In the genomic region with DNA sequence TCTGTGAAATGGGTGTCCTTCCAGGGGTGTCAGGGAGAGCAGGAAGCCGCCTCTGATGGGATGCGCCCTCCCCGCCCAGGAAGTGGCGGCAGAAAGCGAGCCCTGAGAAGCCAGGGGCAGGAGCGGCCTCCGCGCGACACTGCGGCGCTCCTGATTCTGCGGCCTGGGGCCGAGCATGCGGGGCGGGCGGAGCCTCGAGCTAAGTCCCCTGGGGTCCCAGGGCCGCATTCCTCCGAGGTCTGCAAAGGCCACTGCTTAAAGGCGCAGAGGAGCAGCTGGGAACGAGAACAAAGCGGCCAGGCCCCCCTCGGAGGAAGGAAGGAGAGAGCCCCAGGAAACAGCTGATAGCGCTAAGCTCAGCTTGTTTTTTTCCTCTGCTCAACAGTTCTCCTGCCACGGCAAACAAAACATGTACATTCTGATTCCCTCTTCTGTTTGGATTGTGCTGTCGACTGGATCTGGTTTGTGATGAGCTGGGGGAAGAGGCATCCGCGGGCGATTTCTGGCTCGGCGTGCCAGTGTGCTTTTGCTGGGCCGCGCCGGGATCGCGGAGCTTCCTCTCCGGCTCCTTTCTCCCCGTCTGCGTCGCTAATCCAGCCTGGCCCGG, we compare ENCODE assay signal across 8 cellular contexts. TPM values are rescaled to one million over a fixed set of nuclear protein-coding genes. Genes with fewer than 3 reads are reported as not detected.
DNase-seq lines count a peak whose midpoint lies in the region; ATAC-seq and TF ChIP-seq lines count a peak whose summit lies in the region.

No MANE protein-coding gene starts in this region.

- H3K36me3 Mint-ChIP-seq in activated naive CD4-positive, alpha-beta T cell treated with anti-CD3 and anti-CD28 coated beads, Interleukin-2, amount 10 ng/mL, durations not matched to agents 7 days and 5 days = no peaks in the 10 kb centered on the region

- H4K20me1 ChIP-seq in MM.1S (ENCODE audit: insufficient read depth, low read length) = no peaks in the 10 kb centered on the region
- H4K20me1 ChIP-seq in osteoblast (ENCODE audit: insufficient read depth, low read length) = no peaks in the 10 kb centered on the region

- peak overlapping the region; percentile 96 for H3K27ac Mint-ChIP-seq in activated naive CD4-positive, alpha-beta T cell treated with anti-CD3 and anti-CD28 coated beads, Interleukin-2, amount 10 ng/mL, durations not matched to agents 7 days and 5 days

- H3F3A ChIP-seq in MM.1S (ENCODE audit: insufficient read depth, low read length) = peaks cover 9% of the 10 kb centered on the region; the same call in 1 of the 2 replicates

- H3K27me3 Mint-ChIP-seq in activated naive CD4-positive, alpha-beta T cell treated with anti-CD3 and anti-CD28 coated beads, Interleukin-2, amount 10 ng/mL, durations not matched to agents 7 days and 5 days = peaks cover 5% of the 10 kb centered on the region

- H3K27me3 ChIP-seq in MM.1S (replicated peaks; ENCODE audit: insufficient read depth, low read length) (no peaks in the 10 kb centered on the region), osteoblast (ENCODE audit: insufficient read depth, low read length) (no peaks in the 10 kb centered on the region)

- CTCF ChIA-PET in activated naive CD4-positive, alpha-beta T cell treated with anti-CD3 and anti-CD28 coated beads, Interleukin-2, amount 10 ng/mL, durations not matched to agents 7 days and 5 days (lab: Charles Lee) = interaction anchor here (0.6 to 1.6 kb wide), 7 partner anchors 10 to 350 kb away, joined by 3 to 10 read pairs (median 4); a partner anchor contains a TSS

- intact Hi-C loops in cardiac septum (cut with DNase I) = no loop called here

- H3K36me3 ChIP-seq in MM.1S (replicated peaks; ENCODE audit: insufficient read depth, low read length) (no peaks in the 10 kb centered on the region), osteoblast (ENCODE audit: insufficient read depth, low read length) (no peaks in the 10 kb centered on the region)

- H3K4me2 ChIP-seq in MM.1S (ENCODE audit: low read depth, low read length) = peak overlapping the region; percentile 68
- peak overlapping the region; percentile 87 for H3K4me2 ChIP-seq in osteoblast (ENCODE audit: insufficient read depth, low read length)

- H3K9ac ChIP-seq in MM.1S (ENCODE audit: low read length) = no peak overlapping the region

- H3K9me3 ChIP-seq in MM.1S (replicated peaks; ENCODE audit: insufficient read depth, low read length) (no peaks in the 10 kb centered on the region), osteoblast (ENCODE audit: low read depth, low read length) (no peaks in the 10 kb centered on the region)

- H3K79me2 ChIP-seq in MM.1S (ENCODE audit: low read length) = no peaks in the 10 kb centered on the region
- no peaks in the 10 kb centered on the region for H3K79me2 ChIP-seq in osteoblast (ENCODE audit: insufficient read depth, low read length)

- H3K4me1 Mint-ChIP-seq in activated naive CD4-positive, alpha-beta T cell treated with anti-CD3 and anti-CD28 coated beads, Interleukin-2, amount 10 ng/mL, durations not matched to agents 7 days and 5 days = peaks cover 53% of the 10 kb centered on the region

- no peak overlapping the region for H3K27ac ChIP-seq in MM.1S (ENCODE audit: low read length)
- peak overlapping the region; percentile 21 for H3K27ac ChIP-seq in osteoblast (ENCODE audit: low read depth, low read length)

- H2AFZ ChIP-seq in MM.1S (ENCODE audit: low read length) (no peak overlapping the region), osteoblast (ENCODE audit: low read length) (peak overlapping the region; percentile 97)

- H3K4me1 ChIP-seq in MM.1S (ENCODE audit: low read length) (peaks cover 13% of the 10 kb centered on the region), osteoblast (ENCODE audit: insufficient read depth, low read length) (peaks cover 3% of the 10 kb centered on the region)

- H3K4me3 ChIP-seq in MM.1S (ENCODE audit: low read length) (no peak overlapping the region), osteoblast (ENCODE audit: insufficient read depth, low read length) (peak overlapping the region; percentile 69)

- peak; percentile 21 for ATAC-seq in GM18909 (IDR thresholded peaks at IDR 0.05; ENCODE audit: poor library complexity, unreplicated experiment)
- no peak for ATAC-seq in HG03521 (IDR thresholded peaks at IDR 0.05; ENCODE audit: unreplicated experiment)

- no peaks in the 10 kb centered on the region for H3K9me3 Mint-ChIP-seq in activated naive CD4-positive, alpha-beta T cell treated with anti-CD3 and anti-CD28 coated beads, Interleukin-2, amount 10 ng/mL, durations not matched to agents 7 days and 5 days

- H3K4me3 Mint-ChIP-seq in activated naive CD4-positive, alpha-beta T cell treated with anti-CD3 and anti-CD28 coated beads, Interleukin-2, amount 10 ng/mL, durations not matched to agents 7 days and 5 days = peak overlapping the region; percentile 83

- H3K9me2 ChIP-seq in MM.1S (replicated peaks; ENCODE audit: insufficient read depth, low read length) = no peaks in the 10 kb centered on the region

- TF ChIP-seq CTCF in MM.1S (IDR thresholded peaks at IDR 0.05; ENCODE audit: low read length) (no peak), osteoblast (IDR thresholded peaks at IDR 0.05; ENCODE audit: extremely low read depth, low read depth, low read length) (no peak)

- DNase-seq in MM.1S (no peak), cardiac septum (ENCODE audit: low spot score) (peak; percentile 81), osteoblast (ENCODE audit: insufficient read length, low spot score, missing footprints) (peak; percentile 77), DMS 273 (lab: John Stamatoyannopoulos, UW; ENCODE audit: unreplicated experiment) (no peak), foreskin melanocyte (no peak)
- peak; percentile 61 for DNase-seq in activated naive CD4-positive, alpha-beta T cell treated with anti-CD3 and anti-CD28 coated beads, Interleukin-2, amount 10 ng/mL, durations not matched to agents 7 days and 5 days

RNA-seq across cellular contexts. Expression of a gene that starts 34.1 kb away (rescaled TPM):
- total RNA-seq in cardiac septum (0.08 TPM), osteoblast (not detected in 2 replicates)

RNA-seq across cellular contexts. Expression of a gene that starts 59.2 kb away (rescaled TPM):
- total RNA-seq in cardiac septum = 77.5 TPM
- 48.1 and 52.2 TPM in 2 replicates for total RNA-seq in osteoblast

Comparison
In these comparisons a context has a peak if more than half of its experiments do, and no peak if none do; other contexts are left out.
1. DNase-seq: peak in activated naive CD4-positive, alpha-beta T cell treated with anti-CD3 and anti-CD28 coated beads, Interleukin-2, amount 10 ng/mL, durations not matched to agents 7 days and 5 days (single experiment), cardiac septum (single experiment) and osteoblast (single experiment); none in MM.1S (single experiment), DMS 273 (single experiment) and foreskin melanocyte (single experiment).